Comparison of ENCODE assay signal across 1 cellular context in genomic region chr14:101964297-101965144, GRCh38.
TF ChIP-seq lines count a peak whose summit lies in the region.

Gene DYNC1H1 (plus strand): TSS chr14:101964573. CDS start chr14:101964692, 119 bp downstream.

TF ChIP-seq in GM12878, 131 proteins besides CTCF, POLR2A, EP300 and RAD21 (continued from another document):
- no peak for TF ChIP-seq E4F1 (IDR thresholded peaks at IDR 0.05; ENCODE audit: borderline replicate concordance, partially characterized antibody)
- peak; percentile 85 for TF ChIP-seq SIX5 (IDR thresholded peaks at IDR 0.05; ENCODE audit: low read depth, low read length, severe bottlenecking)
- no peak for TF ChIP-seq FOS (IDR thresholded peaks at IDR 0.05; ENCODE audit: borderline replicate concordance, extremely low read depth, insufficient read length)
- TF ChIP-seq ASH2L (IDR thresholded peaks at IDR 0.05; ENCODE audit: borderline replicate concordance, low read depth), result no peak
- TF ChIP-seq POLR2AphosphoS2 (IDR thresholded peaks at IDR 0.05; ENCODE audit: low read depth, low read length), result peak; percentile 77
- TF ChIP-seq MYC (IDR thresholded peaks at IDR 0.05; ENCODE audit: insufficient read depth, insufficient read length, insufficient replicate concordance, low read length, severe bottlenecking), result no peak
- TF ChIP-seq RELA (IDR thresholded peaks at IDR 0.05; ENCODE audit: borderline replicate concordance, partially characterized antibody), result no peak
- TF ChIP-seq SMARCA5 (IDR thresholded peaks at IDR 0.05), result no peak
- peak; percentile 48; the same call in 1 of the 2 replicates for TF ChIP-seq BACH1 (IDR thresholded peaks at IDR 0.05; ENCODE audit: borderline replicate concordance)
- no peak for TF ChIP-seq USF1 (IDR thresholded peaks at IDR 0.05; ENCODE audit: borderline replicate concordance, extremely low read length, insufficient read depth, low read depth, low read length)
- TF ChIP-seq TCF7 (IDR thresholded peaks at IDR 0.05; ENCODE audit: borderline replicate concordance), result no peak
- TF ChIP-seq MEF2B (IDR thresholded peaks at IDR 0.05; ENCODE audit: partially characterized antibody, poor library complexity, severe bottlenecking), result no peak
- TF ChIP-seq BMI1 (IDR thresholded peaks at IDR 0.05; ENCODE audit: borderline replicate concordance), result no peak
- TF ChIP-seq SMAD1 (IDR thresholded peaks at IDR 0.05; ENCODE audit: low read depth, partially characterized antibody), result no peak
- no peak for TF ChIP-seq ZNF274 (IDR thresholded peaks at IDR 0.05; ENCODE audit: insufficient read depth, insufficient read length)
- TF ChIP-seq CHD4 (IDR thresholded peaks at IDR 0.05), result no peak
